Comparison of ENCODE assay signal across 7 cellular contexts in genomic region chr22:19531327-19531726, GRCh38. TPM values are rescaled to one million over a fixed set of nuclear protein-coding genes. Genes with fewer than 3 reads are reported as not detected.
"Had no signal": no experiment of that assay in that cellular context is flagged by ENCODE, and none has a peak within 500 bp of the region (broad histone marks: within the 10 kb centered on the region; RNA-seq: fewer than 3 reads in every experiment).

No MANE protein-coding gene starts in this region.

RNA-seq across cellular contexts. Expression of gene CLDN5, which starts 7.1 kb away (rescaled TPM):
- total RNA-seq: naive thymus-derived CD8-positive, alpha-beta T cell; natural killer cell treated with Interleukin-12 subunit alpha and Interleukin-12 subunit beta and Interleukin-15 and Interleukin-18, amount 100 ng/mL, for 72 hours; osteoblast; osteocyte; progenitor cell of endocrine pancreas; smooth muscle cell had no signal

RNA-seq across cellular contexts. Expression of gene CDC45, which starts 51.6 kb away (rescaled TPM):
- total RNA-seq: sciatic nerve had no signal
